Comparison of ENCODE assay signal across 9 cellular contexts in genomic region chr11:118175600-118176399, GRCh38. TPM values are rescaled to one million over a fixed set of nuclear protein-coding genes. Genes with fewer than 3 reads are reported as not detected.
DNase-seq lines count a peak whose midpoint lies in the region; TF ChIP-seq lines count a peak whose summit lies in the region.
"Had no signal": no experiment of that assay in that cellular context is flagged by ENCODE, and none has a peak within 500 bp of the region (broad histone marks: within the 10 kb centered on the region; RNA-seq: fewer than 3 reads in every experiment).

No MANE protein-coding gene starts in this region.

- H3K27me3 ChIP-seq in Peyer's patch = no peaks in the 10 kb centered on the region
- peaks cover 0 to 23% (median 0%) of the 10 kb centered on the region in 4 donors for H3K27me3 ChIP-seq in esophagus squamous epithelium
- peaks cover 0 to 4% of the 10 kb centered on the region in 2 donors for H3K27me3 ChIP-seq in tibial nerve

- peak overlapping the region in 1 of 4 donors; percentile 10 for H3K27ac ChIP-seq in Peyer's patch
- H3K27ac ChIP-seq in esophagus squamous epithelium = peak overlapping the region in 3 of 4 donors; percentile 21 to 66 (median 54)
- no peak overlapping the region for H3K27ac ChIP-seq in mesodermal cell (ENCODE audit: low read depth, low read length, severe bottlenecking)
- H3K27ac ChIP-seq in tibial nerve = peak overlapping the region in 2 of 4 donors; percentile 2 to 34

- TF ChIP-seq CTCF in Peyer's patch (IDR thresholded peaks at IDR 0.05) = no peak
- TF ChIP-seq CTCF in esophagus squamous epithelium (IDR thresholded peaks at IDR 0.05) = no peak
- no peak for TF ChIP-seq CTCF in tibial nerve (IDR thresholded peaks at IDR 0.05)
- TF ChIP-seq CTCF in GM20000 (IDR thresholded peaks at IDR 0.05; ENCODE audit: extremely low read depth, missing control alignments) = no peak

- TF ChIP-seq EP300 in tibial nerve (IDR thresholded peaks at IDR 0.05) = no peak

- peaks cover 0 to 9% (median 3%) of the 10 kb centered on the region in 4 donors for H3K4me1 ChIP-seq in Peyer's patch
- peaks cover 0 to 51% (median 23%) of the 10 kb centered on the region in 3 donors for H3K4me1 ChIP-seq in esophagus squamous epithelium
- peaks cover 24% of the 10 kb centered on the region for H3K4me1 ChIP-seq in mesodermal cell (ENCODE audit: control insufficient read depth, insufficient read depth, low read length, poor library complexity, severe bottlenecking)
- peaks cover 0 to 31% (median 0%) of the 10 kb centered on the region in 4 donors for H3K4me1 ChIP-seq in tibial nerve

- WGBS in esophagus squamous epithelium, 2 donors = 22 to 33% methylated on average over 11 to 13 of the region's 14 CpGs
- WGBS in mesodermal cell (ENCODE audit: insufficient coverage in 2 of 2), 2 experiments = 38 to 40% methylated on average over 10 to 13 of the region's 14 CpGs
- WGBS in tibial nerve, 2 donors = 36 to 38% methylated on average over 14 of the region's 14 CpGs

- no peak for DNase-seq in Peyer's patch
- no peak for DNase-seq in esophagus squamous epithelium (lab: John Stamatoyannopoulos, UW)
- no peak for DNase-seq in tibial nerve (ENCODE audit: low spot score in 2 of 2)
- DNase-seq in NOMO-1 treated with DMSO at 0.1 percent for 48 hours (lab: John Stamatoyannopoulos, UW; ENCODE audit: unreplicated experiment) = no peak
- no peak for DNase-seq in NCI-H2171 (lab: John Stamatoyannopoulos, UW)
- no peak for DNase-seq in GM20000 (ENCODE audit: low spot score)
- DNase-seq: DND-41, NCI-H187 treated with DMSO at 0.1 percent for 48 hours had no signal

- TF ChIP-seq POLR2A in Peyer's patch (IDR thresholded peaks at IDR 0.05) = no peak
- no peak for TF ChIP-seq POLR2A in esophagus squamous epithelium (IDR thresholded peaks at IDR 0.05)
- TF ChIP-seq POLR2A in tibial nerve (IDR thresholded peaks at IDR 0.05) = no peak

- H3K9me3 ChIP-seq in Peyer's patch = no peaks in the 10 kb centered on the region
- H3K9me3 ChIP-seq in esophagus squamous epithelium = no peaks in the 10 kb centered on the region
- no peaks in the 10 kb centered on the region for H3K9me3 ChIP-seq in mesodermal cell (ENCODE audit: control insufficient read depth, low read length)
- no peaks in the 10 kb centered on the region for H3K9me3 ChIP-seq in tibial nerve

- intact Hi-C loops in esophagus squamous epithelium (cut with DNase I) = no loop called here

- H3K36me3 ChIP-seq in Peyer's patch (no peaks in the 10 kb centered on the region), esophagus squamous epithelium (no peaks in the 10 kb centered on the region), mesodermal cell (ENCODE audit: control insufficient read depth, insufficient read depth, low read length) (no peaks in the 10 kb centered on the region), tibial nerve (no peaks in the 10 kb centered on the region)

- H3K4me3 ChIP-seq in Peyer's patch (peak overlapping the region in 3 of 4 donors; percentile 1 to 39 (median 3)), esophagus squamous epithelium (peak overlapping the region in 3 of 4 donors; percentile 30 to 49 (median 35)), mesodermal cell (ENCODE audit: extremely low read depth, insufficient read depth, low read length, poor library complexity, severe bottlenecking) (peak overlapping the region; percentile 30), tibial nerve (peak overlapping the region; percentile 15 to 44 (median 28))

RNA-seq across cellular contexts. Expression of gene SCN2B, which starts 0.6 kb away (rescaled TPM):
- total RNA-seq in Peyer's patch (under 1 TPM in 2 of 4 donors, not detected in 2; 0.13 to 0.38 TPM), esophagus squamous epithelium (1 to 10 TPM in 1 of 4 donors, under 1 TPM in 1, not detected in 2; 0.38 to 1.1 TPM), tibial nerve (1 to 10 TPM in 1 of 4 donors, under 1 TPM in 2, not detected in 1; 0.78 to 1.3 (median 0.87) TPM)
- 0.15 TPM for polyA plus RNA-seq in mesodermal cell (2013, experiment 1 of 2)
- polyA plus RNA-seq in mesodermal cell (2013, experiment 2 of 2) = 0.10 TPM

RNA-seq across cellular contexts. Expression of gene SCN4B, which starts 23.2 kb away (rescaled TPM):
- 1 to 10 TPM in 2 of 4 donors, under 1 TPM in 2; 0.35 to 8.3 (median 1.4) TPM for total RNA-seq in Peyer's patch
- total RNA-seq in esophagus squamous epithelium = 1 to 10 TPM in 3 of 4 donors, under 1 TPM in 1; 0.87 to 4.2 (median 1.3) TPM
- 0.70 TPM for polyA plus RNA-seq in mesodermal cell (2013, experiment 1 of 2)
- 0.86 TPM for polyA plus RNA-seq in mesodermal cell (2013, experiment 2 of 2)
- 1 to 10 TPM in 2 of 4 donors, under 1 TPM in 2; 0.66 to 4.1 (median 1.1) TPM for total RNA-seq in tibial nerve

RNA-seq across cellular contexts. Expression of gene JAML, which starts 49.0 kb away (rescaled TPM):
- total RNA-seq in Peyer's patch = 10 to 100 TPM in 3 of 4 donors, 1 to 10 TPM in 1; 7.5 to 83.3 (median 14.4) TPM
- total RNA-seq in esophagus squamous epithelium = 10 to 100 TPM in 2 of 4 donors, 1 to 10 TPM in 2; 2.2 to 17.9 (median 9.5) TPM
- polyA plus RNA-seq in mesodermal cell (2013, experiment 1 of 2) = not detected
- not detected for polyA plus RNA-seq in mesodermal cell (2013, experiment 2 of 2)
- total RNA-seq in tibial nerve = 1 to 10 TPM in 3 of 4 donors, under 1 TPM in 1; 0.60 to 4.5 (median 3.9) TPM
